In the genomic region with DNA sequence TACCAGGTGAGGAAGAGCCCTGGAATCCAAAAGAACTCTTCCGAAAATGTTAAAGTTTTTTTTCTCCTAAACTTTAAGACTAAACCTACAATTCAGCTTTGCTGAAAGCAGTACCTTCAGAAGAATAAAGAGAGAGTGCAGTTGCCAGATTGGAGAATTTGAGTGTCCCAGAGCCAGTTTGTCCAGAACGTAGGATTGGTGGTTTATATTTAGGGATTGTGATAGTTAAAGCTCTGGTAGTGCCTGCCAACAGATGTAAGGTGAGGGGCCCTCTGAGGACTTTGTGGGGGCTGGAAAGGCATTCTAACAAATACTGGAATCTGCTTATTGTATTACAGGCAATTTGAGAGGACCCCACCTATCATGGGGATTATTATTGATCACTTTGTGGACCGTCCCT, we compare ENCODE assay signal across 2 cellular contexts.
TF ChIP-seq lines count a peak whose summit lies in the region.

No MANE protein-coding gene starts in this region.

TF ChIP-seq in SK-N-SH, 30 proteins besides CTCF, POLR2A, EP300 and RAD21:
- TF ChIP-seq FOXM1 (IDR thresholded peaks at IDR 0.05; ENCODE audit: low read depth) (no peak), ELF1 (IDR thresholded peaks at IDR 0.05) (no peak), NRF1 (IDR thresholded peaks at IDR 0.05; ENCODE audit: low read depth, low read length) (no peak), RFX5 (IDR thresholded peaks at IDR 0.05; ENCODE audit: low read length) (no peak), TAF1 (IDR thresholded peaks at IDR 0.05; ENCODE audit: borderline replicate concordance, low read depth, low read length) (no peak), RCOR1 (IDR thresholded peaks at IDR 0.05; ENCODE audit: low read length) (no peak), FOXJ3 (CRISPR knock-in tag; IDR thresholded peaks at IDR 0.05) (no peak), TEAD4 (IDR thresholded peaks at IDR 0.05; ENCODE audit: borderline replicate concordance, insufficient read depth) (no peak), EZH2phosphoT487 (IDR thresholded peaks at IDR 0.05; ENCODE audit: borderline replicate concordance, low read depth) (no peak), REST (IDR thresholded peaks at IDR 0.05; ENCODE audit: low read depth, low read length) (no peak), RXRA (IDR thresholded peaks at IDR 0.05; ENCODE audit: borderline replicate concordance, low read depth) (no peak), GATA2 (CRISPR knock-in tag; IDR thresholded peaks at IDR 0.05) (no peak), SMC3 (IDR thresholded peaks at IDR 0.05; ENCODE audit: low read depth, low read length) (no peak), FOSL2 (IDR thresholded peaks at IDR 0.05; ENCODE audit: borderline replicate concordance, low read depth) (no peak), SIN3A (IDR thresholded peaks at IDR 0.05; ENCODE audit: borderline replicate concordance, low read depth, low read length) (no peak)
- TF ChIP-seq, protein P1, sequence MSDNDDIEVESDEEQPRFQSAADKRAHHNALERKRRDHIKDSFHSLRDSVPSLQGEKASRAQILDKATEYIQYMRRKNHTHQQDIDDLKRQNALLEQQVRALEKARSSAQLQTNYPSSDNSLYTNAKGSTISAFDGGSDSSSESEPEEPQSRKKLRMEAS (IDR thresholded peaks at IDR 0.05; ENCODE audit: low read depth): no peak
- TF ChIP-seq, protein P2, sequence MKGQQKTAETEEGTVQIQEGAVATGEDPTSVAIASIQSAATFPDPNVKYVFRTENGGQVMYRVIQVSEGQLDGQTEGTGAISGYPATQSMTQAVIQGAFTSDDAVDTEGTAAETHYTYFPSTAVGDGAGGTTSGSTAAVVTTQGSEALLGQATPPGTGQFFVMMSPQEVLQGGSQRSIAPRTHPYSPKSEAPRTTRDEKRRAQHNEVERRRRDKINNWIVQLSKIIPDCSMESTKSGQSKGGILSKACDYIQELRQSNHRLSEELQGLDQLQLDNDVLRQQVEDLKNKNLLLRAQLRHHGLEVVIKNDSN (IDR thresholded peaks at IDR 0.05; ENCODE audit: borderline replicate concordance, low read depth): no peak
- TF ChIP-seq, protein P3, sequence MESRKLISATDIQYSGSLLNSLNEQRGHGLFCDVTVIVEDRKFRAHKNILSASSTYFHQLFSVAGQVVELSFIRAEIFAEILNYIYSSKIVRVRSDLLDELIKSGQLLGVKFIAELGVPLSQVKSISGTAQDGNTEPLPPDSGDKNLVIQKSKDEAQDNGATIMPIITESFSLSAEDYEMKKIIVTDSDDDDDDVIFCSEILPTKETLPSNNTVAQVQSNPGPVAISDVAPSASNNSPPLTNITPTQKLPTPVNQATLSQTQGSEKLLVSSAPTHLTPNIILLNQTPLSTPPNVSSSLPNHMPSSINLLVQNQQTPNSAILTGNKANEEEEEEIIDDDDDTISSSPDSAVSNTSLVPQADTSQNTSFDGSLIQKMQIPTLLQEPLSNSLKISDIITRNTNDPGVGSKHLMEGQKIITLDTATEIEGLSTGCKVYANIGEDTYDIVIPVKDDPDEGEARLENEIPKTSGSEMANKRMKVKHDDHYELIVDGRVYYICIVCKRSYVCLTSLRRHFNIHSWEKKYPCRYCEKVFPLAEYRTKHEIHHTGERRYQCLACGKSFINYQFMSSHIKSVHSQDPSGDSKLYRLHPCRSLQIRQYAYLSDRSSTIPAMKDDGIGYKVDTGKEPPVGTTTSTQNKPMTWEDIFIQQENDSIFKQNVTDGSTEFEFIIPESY (IDR thresholded peaks at IDR 0.05; ENCODE audit: borderline replicate concordance, low read depth): no peak

TF ChIP-seq in SK-N-SH treated with all-trans-retinoic acid at 6 μM for 48 hours, 23 proteins besides CTCF, POLR2A, EP300 and RAD21:
- TF ChIP-seq PPARA (CRISPR knock-in tag; IDR thresholded peaks at IDR 0.05; ENCODE audit: borderline replicate concordance) (no peak), BACH2 (CRISPR knock-in tag; IDR thresholded peaks at IDR 0.05; ENCODE audit: borderline replicate concordance) (no peak), CSRNP3 (CRISPR knock-in tag; IDR thresholded peaks at IDR 0.05) (no peak)
